ENCODE assay signal across 8 cellular contexts in the genomic region with DNA sequence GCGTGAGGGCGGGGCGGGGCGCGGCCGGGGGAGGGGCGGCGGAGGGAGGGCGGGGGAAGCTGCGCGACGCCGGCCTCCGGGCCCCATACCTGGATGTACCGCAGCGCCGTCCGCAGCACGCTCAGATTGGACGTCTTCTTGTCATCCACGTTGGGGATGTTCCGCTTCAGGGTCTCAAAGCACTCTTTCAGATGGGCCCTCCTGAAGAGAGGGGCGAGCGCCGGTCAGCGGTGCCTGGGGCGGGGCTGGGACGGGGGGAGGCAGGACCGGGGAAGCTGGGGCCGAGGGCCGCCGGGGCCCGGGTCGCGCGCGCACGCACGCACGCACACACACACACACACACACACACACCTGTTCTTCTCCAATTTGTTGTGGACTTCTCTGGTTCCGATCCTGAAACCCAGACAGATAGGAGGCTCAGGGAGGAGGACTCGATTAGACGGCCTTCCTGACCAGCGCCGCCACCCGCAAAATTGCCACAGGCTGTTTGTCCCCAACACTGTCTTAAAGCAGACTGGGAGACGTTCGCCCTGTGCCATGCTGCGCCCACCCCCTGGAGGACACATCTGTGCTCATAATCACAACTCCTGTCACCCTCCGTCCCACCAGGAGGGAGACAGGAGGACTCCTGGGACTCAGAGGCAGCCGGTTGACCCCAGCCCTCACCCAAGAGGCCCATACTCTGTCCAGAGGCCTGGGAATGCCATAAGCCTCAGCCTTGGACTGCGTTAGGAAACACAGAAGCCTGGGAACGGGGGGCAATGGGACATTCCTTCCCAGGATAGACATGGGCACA. TPM values are rescaled to one million over a fixed set of nuclear protein-coding genes. Genes with fewer than 3 reads are reported as not detected.
A peak's percentile ranks its signal among the peaks of the same experiment; 100 is the strongest.
DNase-seq lines count a peak whose midpoint lies in the region; ATAC-seq and TF ChIP-seq lines count a peak whose summit lies in the region.

No MANE protein-coding gene starts in this region.

- no peaks in the 10 kb centered on the region for H3K9me3 Mint-ChIP-seq in WTC11

- TF ChIP-seq CTCF in WTC11 (IDR thresholded peaks at IDR 0.05), result no peak
- no peak for TF ChIP-seq CTCF in left ventricle myocardium inferior (IDR thresholded peaks at IDR 0.05; ENCODE audit: borderline replicate concordance)

- no peaks in the 10 kb centered on the region for H3K27me3 Mint-ChIP-seq in WTC11 (ENCODE audit: low read depth)

- H3K27ac ChIP-seq in GM23248 (peak overlapping the region; percentile 99), left ventricle myocardium inferior (replicated peaks) (peak overlapping the region; percentile 99), skeletal muscle tissue (ENCODE audit: low read depth, low read length) (peak overlapping the region; percentile 100)

- H3K4me2 ChIP-seq in GM23248 (ENCODE audit: unreplicated experiment), result no peak overlapping the region

- H3K9me3 ChIP-seq in GM23248 (ENCODE audit: low read depth), result no peaks in the 10 kb centered on the region
- no peaks in the 10 kb centered on the region for H3K9me3 ChIP-seq in left ventricle myocardium inferior (replicated peaks)
- H3K9me3 ChIP-seq in skeletal muscle tissue (ENCODE audit: control insufficient read depth in 3 of 3, low read length in 3 of 3), result no peaks in the 10 kb centered on the region

- POLR2A ChIA-PET in WTC11 (lab: Charles Lee), result interaction anchor here (1.8 to 2.2 kb wide), 2 partner anchors 8 to 22 kb away, joined by 7 to 13 read pairs; no protein-coding TSS in a partner anchor

- H3K27me3 ChIP-seq in GM23248 (replicated peaks; ENCODE audit: insufficient read depth), result no peaks in the 10 kb centered on the region
- no peaks in the 10 kb centered on the region for H3K27me3 ChIP-seq in left ventricle myocardium inferior (ENCODE audit: low read depth)
- H3K27me3 ChIP-seq in skeletal muscle tissue (ENCODE audit: control insufficient read depth in 3 of 3, insufficient read depth in 3 of 3, low read length in 3 of 3), result no peaks in the 10 kb centered on the region

- H3K4me3 ChIP-seq in GM23248, result peak overlapping the region; percentile 69; the same call in 1 of the 2 replicates
- peak overlapping the region; percentile 89 for H3K4me3 ChIP-seq in left ventricle myocardium inferior
- H3K4me3 ChIP-seq in skeletal muscle tissue (ENCODE audit: low read length in 3 of 3), result peak overlapping the region; percentile 51 to 63 (median 59)

- no peaks in the 10 kb centered on the region for H4K20me1 ChIP-seq in GM23248 (ENCODE audit: insufficient read depth)

- DNase-seq in GM23248, result no peak
- no peak for DNase-seq in WTC11 (ENCODE audit: low spot score)
- DNase-seq in left ventricle myocardium inferior, result no peak
- no peak for DNase-seq in SW 1271 (lab: John Stamatoyannopoulos, UW)

- no peaks in the 10 kb centered on the region for H3K9me2 ChIP-seq in GM23248 (ENCODE audit: insufficient read depth)

- intact Hi-C loops in left ventricle myocardium inferior (cut with micrococcal nuclease), result no loop called here

- peak overlapping the region; percentile 96 for H3K27ac Mint-ChIP-seq in WTC11

- H2AFZ ChIP-seq in GM23248, result no peak overlapping the region

- H3K36me3 Mint-ChIP-seq in WTC11, result no peaks in the 10 kb centered on the region

- H3K36me3 ChIP-seq in GM23248 (ENCODE audit: low read depth) (no peaks in the 10 kb centered on the region), left ventricle myocardium inferior (no peaks in the 10 kb centered on the region), skeletal muscle tissue (ENCODE audit: control insufficient read depth in 3 of 3, insufficient read depth in 3 of 3, low read length in 3 of 3) (peaks cover 0 to 2% (median 0%) of the 10 kb centered on the region in 3 donors)

- H3K4me3 Mint-ChIP-seq in WTC11, result peak overlapping the region; percentile 79

- CTCF ChIA-PET in WTC11 (lab: Charles Lee), result interaction anchor here (0.6 to 5.2 kb wide), 5 partner anchors 7 to 355 kb away, joined by 3 to 84 read pairs (median 6); no protein-coding TSS in a partner anchor

- in situ Hi-C loops in GM23248 (cut with MboI), result no loop called here

- H3K4me1 ChIP-seq in GM23248 (ENCODE audit: insufficient read depth) (peaks cover 48% of the 10 kb centered on the region), left ventricle myocardium inferior (peaks cover 92% of the 10 kb centered on the region), skeletal muscle tissue (ENCODE audit: control insufficient read depth in 3 of 3, insufficient read depth in 3 of 3, low read length in 3 of 3) (peaks cover 74 to 80% (median 78%) of the 10 kb centered on the region in 3 donors)

- H3K4me1 Mint-ChIP-seq in WTC11, result peaks cover 46% of the 10 kb centered on the region

- WGBS in GM23248 (ENCODE audit: low coverage in 1 of 2, low lambda C conversion rate in 2 of 2, missing lambda C conversion rate in 2 of 2), 2 experiments, result 33 to 56% methylated on average over 21 to 50 of the region's 53 CpGs

- peaks cover 79% of the 10 kb centered on the region for H3K79me2 ChIP-seq in GM23248 (ENCODE audit: insufficient read depth)

- peak; percentile 3 for ATAC-seq in WTC11
- no peak for ATAC-seq in activated CD4-positive, CD25-positive, alpha-beta regulatory T cell treated with anti-CD3 and anti-CD28 coated beads, Interleukin-2, amount 50 U/mL, for 24 hours
- ATAC-seq in HG02571 (IDR thresholded peaks at IDR 0.05; ENCODE audit: unreplicated experiment), result no peak
- no peak for ATAC-seq in HG03097 (IDR thresholded peaks at IDR 0.05; ENCODE audit: low FRiP score, unreplicated experiment)

- H3F3A ChIP-seq in GM23248 (ENCODE audit: insufficient read depth), result peaks cover 49% of the 10 kb centered on the region

- H3K9ac ChIP-seq in GM23248 (peak overlapping the region; percentile 100), skeletal muscle tissue (ENCODE audit: low read depth in 1 of 3, low read length in 3 of 3) (peak overlapping the region; percentile 10 to 75 (median 56))

TF ChIP-seq in WTC11, 78 proteins besides CTCF, POLR2A, EP300 and RAD21:
- TF ChIP-seq TCF7 (CRISPR knock-in tag; IDR thresholded peaks at IDR 0.05; ENCODE audit: low read depth), result no peak
- no peak for TF ChIP-seq ZNF138 (CRISPR knock-in tag; conservative IDR thresholded peaks at IDR 0.05)
- TF ChIP-seq ZNF121 (CRISPR knock-in tag; IDR thresholded peaks at IDR 0.05), result no peak
- TF ChIP-seq ZNF396 (CRISPR knock-in tag; IDR thresholded peaks at IDR 0.05; ENCODE audit: borderline replicate concordance), result no peak
- TF ChIP-seq, protein P1, sequence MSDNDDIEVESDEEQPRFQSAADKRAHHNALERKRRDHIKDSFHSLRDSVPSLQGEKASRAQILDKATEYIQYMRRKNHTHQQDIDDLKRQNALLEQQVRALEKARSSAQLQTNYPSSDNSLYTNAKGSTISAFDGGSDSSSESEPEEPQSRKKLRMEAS (CRISPR knock-in tag; IDR thresholded peaks at IDR 0.05), result no peak

RNA-seq across cellular contexts. Expression of a gene that starts 6.7 kb away (rescaled TPM):
- 3.7 and 6.2 TPM in 2 replicates for total RNA-seq in GM23248 (2014; rRNA removed; shearing (Covaris generic))
- 6.2 and 8.2 TPM in 2 replicates for polyA plus RNA-seq in GM23248 (2016; fragmentation: Nextera tagmentation; extraction: Ambion mirVana)
- total RNA-seq in WTC11 (2021), result 18.3 to 21.6 TPM (median 18.4 TPM) in 3 replicates
- total RNA-seq in left ventricle myocardium inferior, result 9.9 TPM
- total RNA-seq in skeletal muscle tissue, result 5.2 TPM

RNA-seq across cellular contexts. Expression of a gene that starts 56.9 kb away (rescaled TPM):
- 29.2 and 32.3 TPM in 2 replicates for total RNA-seq in GM23248 (2014; rRNA removed; shearing (Covaris generic))
- 17.8 and 19.8 TPM in 2 replicates for polyA plus RNA-seq in GM23248 (2016; fragmentation: Nextera tagmentation; extraction: Ambion mirVana)
- total RNA-seq in WTC11 (2021), result 47.2 to 50.3 TPM (median 49.8 TPM) in 3 replicates
- total RNA-seq in left ventricle myocardium inferior, result 24.5 TPM
- 19.8 TPM for total RNA-seq in skeletal muscle tissue

RNA-seq across cellular contexts. Expression of a gene that starts 57.9 kb away (rescaled TPM):
- 44.6 and 73.3 TPM in 2 replicates for total RNA-seq in GM23248 (2014; rRNA removed; shearing (Covaris generic))
- polyA plus RNA-seq in GM23248 (2016; fragmentation: Nextera tagmentation; extraction: Ambion mirVana), result 45.7 and 46.9 TPM in 2 replicates
- total RNA-seq in WTC11 (2021), result 59.1 to 74.3 TPM (median 59.7 TPM) in 3 replicates
- total RNA-seq in left ventricle myocardium inferior, result 19.0 TPM
- 26.1 TPM for total RNA-seq in skeletal muscle tissue
